In genomic region chr4:121050251-121050650, GRCh38 we compare ENCODE assay signal across 11 cellular contexts. TPM values are rescaled to one million over a fixed set of nuclear protein-coding genes. Genes with fewer than 3 reads are reported as not detected.
DNase-seq lines count a peak whose midpoint lies in the region; ATAC-seq and TF ChIP-seq lines count a peak whose summit lies in the region.
"Had no signal": no experiment of that assay in that cellular context is flagged by ENCODE, and none has a peak within 500 bp of the region (broad histone marks: within the 10 kb centered on the region; RNA-seq: fewer than 3 reads in every experiment).

No MANE protein-coding gene starts in this region.

- intact Hi-C loops in A673 (cut with micrococcal nuclease; ENCODE audit: unreplicated experiment) (no loop called here), left colon (cut with DNase I, micrococcal nuclease) (no loop called here)

- no peaks in the 10 kb centered on the region for H4K20me1 ChIP-seq in GM23248 (ENCODE audit: insufficient read depth)

- no peaks in the 10 kb centered on the region for H3F3A ChIP-seq in GM23248 (ENCODE audit: insufficient read depth)

- no peaks in the 10 kb centered on the region for H3K9me3 ChIP-seq in A673 (ENCODE audit: low read depth, low read length, poor library complexity, severe bottlenecking)
- no peaks in the 10 kb centered on the region for H3K9me3 ChIP-seq in GM23248 (ENCODE audit: low read depth)
- H3K9me3 ChIP-seq: colonic mucosa had no signal

- peak; percentile 40 for ATAC-seq in left colon
- no peak for ATAC-seq in HG02938 (IDR thresholded peaks at IDR 0.05; ENCODE audit: unreplicated experiment)

- no peaks in the 10 kb centered on the region for H3K9me2 ChIP-seq in GM23248 (ENCODE audit: insufficient read depth)

- no peak overlapping the region for H3K4me2 ChIP-seq in GM23248 (ENCODE audit: unreplicated experiment)

- TF ChIP-seq CTCF in A673 (conservative IDR thresholded peaks at IDR 0.05; ENCODE audit: low read depth, low read length), result peak; percentile 57
- TF ChIP-seq CTCF in astrocyte of the cerebellum (IDR thresholded peaks at IDR 0.05; ENCODE audit: low read depth, low read length, missing control alignments), result peak; percentile 32

- CTCF ChIA-PET in A673 (lab: Charles Lee), result no interaction called here

- H3K79me2 ChIP-seq in GM23248 (ENCODE audit: insufficient read depth), result no peaks in the 10 kb centered on the region

- POLR2A ChIA-PET in A673 (lab: Charles Lee; ENCODE audit: low non-redundant PET), result no interaction called here

- H2AFZ ChIP-seq in GM23248, result no peak overlapping the region

- DNase-seq in A673 (ENCODE audit: low spot score) (peak; percentile 52), GM23248 (peak; percentile 26), astrocyte of the cerebellum (ENCODE audit: low read depth) (no peak), left colon (no peak), NCI-H1930 (lab: John Stamatoyannopoulos, UW) (no peak), NCI-H1436 treated with DMSO at 0.1 percent for 48 hours (lab: John Stamatoyannopoulos, UW) (no peak), ACHN (no peak)
- DNase-seq: colonic mucosa, COR-L47 had no signal

- H3K4me1 ChIP-seq in A673 (ENCODE audit: insufficient read depth, low read length, poor library complexity, severe bottlenecking) (peaks cover 32% of the 10 kb centered on the region), GM23248 (ENCODE audit: insufficient read depth) (no peaks in the 10 kb centered on the region)
- H3K4me1 ChIP-seq: colonic mucosa had no signal

- in situ Hi-C loops in GM23248 (cut with MboI), result no loop called here
- in situ Hi-C loops in astrocyte of the cerebellum (cut with HindIII; ENCODE audit: low sequenced_read_pairs), result no loop called here
- in situ Hi-C loops in ACHN (cut with HindIII; ENCODE audit: low pct_ligation_motif_present, low pct_unique_long_range_greater_than_20kb, low sequenced_read_pairs), result no loop called here

- H3K36me3 ChIP-seq in A673 (ENCODE audit: insufficient read depth, low read length, poor library complexity, severe bottlenecking), result no peaks in the 10 kb centered on the region
- H3K36me3 ChIP-seq in GM23248 (ENCODE audit: low read depth), result no peaks in the 10 kb centered on the region
- H3K36me3 ChIP-seq: colonic mucosa had no signal

- H3K9ac ChIP-seq in GM23248, result no peak overlapping the region

- H3K4me3 ChIP-seq in A673 (ENCODE audit: low read depth, low read length, poor library complexity, severe bottlenecking) (no peak overlapping the region), GM23248 (no peak overlapping the region), astrocyte of the cerebellum (ENCODE audit: low read depth, low read length) (no peak overlapping the region)
- H3K4me3 ChIP-seq: colonic mucosa had no signal

- BruUV-seq in A673 (replicated peaks; lab: Mats Ljungman, UMichigan), result no TSS peak

- H3K27me3 ChIP-seq in A673 (replicated peaks; ENCODE audit: insufficient read depth, low read depth, low read length, poor library complexity) (no peaks in the 10 kb centered on the region), GM23248 (replicated peaks; ENCODE audit: insufficient read depth) (no peaks in the 10 kb centered on the region)
- H3K27me3 ChIP-seq: colonic mucosa had no signal

- no peak overlapping the region for H3K27ac ChIP-seq in A673 (ENCODE audit: low read depth, low read length, poor library complexity, severe bottlenecking)
- H3K27ac ChIP-seq in GM23248, result no peak overlapping the region
- H3K27ac ChIP-seq: colonic mucosa had no signal

RNA-seq across cellular contexts. Expression of gene NDNF, which starts 22.1 kb away (rescaled TPM):
- total RNA-seq in A673 (2021) (10.6 and 12.1 TPM in 2 replicates), left colon (10 to 100 TPM in 1 of 2 donors, 1 to 10 TPM in 1; 9.2 to 14.0 TPM)
- 1.9 and 3.4 TPM in 2 replicates for total RNA-seq in GM23248 (2014; rRNA removed; shearing (Covaris generic))
- polyA plus RNA-seq in GM23248 (2016; fragmentation: Nextera tagmentation; extraction: Ambion mirVana), result 3.1 and 4.5 TPM in 2 replicates
- total RNA-seq: T-helper 2 cell treated with Interferon-gamma antibody and Interleukin-4, amounts not matched to agents 100 ng/mL and 5 ng/mL, for 36 hours had no signal

Comparison
In these comparisons a context has a peak if more than half of its experiments do, and no peak if none do; other contexts are left out.
1. DNase-seq: peak in A673 (single experiment) and GM23248 (single experiment); none in astrocyte of the cerebellum (single experiment), left colon (0 of 2), NCI-H1930 (0 of 2), NCI-H1436 treated with DMSO at 0.1 percent for 48 hours (single experiment) and ACHN (single experiment).